21 cellular contexts compared by ENCODE assay signal in the genomic region with DNA sequence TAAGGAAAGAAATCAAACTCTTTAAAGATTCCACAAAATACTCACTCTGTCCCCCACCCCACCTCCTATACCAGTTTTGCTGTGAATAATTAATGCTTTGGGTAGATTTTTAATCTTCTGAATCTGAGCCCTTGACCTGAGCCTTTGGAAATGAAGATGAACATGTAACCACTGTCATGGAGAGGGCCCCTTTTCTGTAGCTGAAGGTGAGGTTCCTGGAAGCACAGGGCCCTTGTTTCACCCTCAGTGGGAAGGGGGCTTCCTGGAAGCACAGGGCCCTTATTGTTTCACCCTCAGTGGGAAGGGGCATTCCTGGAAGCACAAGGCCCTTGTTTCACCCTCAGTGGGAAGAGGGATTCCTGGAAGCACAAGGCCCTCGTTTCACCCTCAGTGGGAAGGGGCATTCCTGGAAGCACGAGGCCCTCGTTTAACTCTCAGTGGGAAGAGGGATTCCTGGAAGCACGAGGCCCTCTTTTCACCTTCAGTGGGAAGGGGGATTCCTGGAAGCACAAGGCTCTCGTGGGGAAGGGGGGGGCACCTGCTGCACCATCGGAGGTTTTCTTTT.
DNase-seq lines count a peak whose midpoint lies in the region; ATAC-seq and TF ChIP-seq lines count a peak whose summit lies in the region.
"Had no signal": no experiment of that assay in that cellular context is flagged by ENCODE, and none has a peak within 500 bp of the region (broad histone marks: within the 10 kb centered on the region; RNA-seq: fewer than 3 reads in every experiment).

No MANE protein-coding gene starts in this region.

- ATAC-seq in activated naive CD8-positive, alpha-beta T cell treated with anti-CD3 and anti-CD28 coated beads, Interleukin-2, amount 50 U/mL, for 24 hours, result no peak
- no peak for ATAC-seq in GM21381 (IDR thresholded peaks at IDR 0.05; ENCODE audit: unreplicated experiment)
- ATAC-seq: CD8-positive, alpha-beta T cell; Panc1 had no signal

- H3K27ac Mint-ChIP-seq in activated naive CD8-positive, alpha-beta T cell treated with anti-CD3 and anti-CD28 coated beads for 36 hours, result no peak overlapping the region
- H3K27ac Mint-ChIP-seq in activated naive CD8-positive, alpha-beta T cell treated with anti-CD3 and anti-CD28 coated beads, Interleukin-2, amount 50 U/mL, for 24 hours, result no peak overlapping the region
- H3K27ac Mint-ChIP-seq in T-helper 1 cell treated with Interleukin-12 subunit alpha and Interleukin-12 subunit beta and Interleukin-4 antibody, amounts not matched to agents 30 μg/mL and 1 μg/mL, for 36 hours, result no peak overlapping the region
- H3K27ac Mint-ChIP-seq in activated T-helper 2 cell treated with anti-CD3 and anti-CD28 coated beads, Interferon-gamma antibody, Interleukin-2, Interleukin-4, amounts not matched to agents 10 μg/mL and 5 μg/mL and 100 μg/mL, durations not matched to agents 14 hours and 24 hours and 36 hours, result peak overlapping the region; percentile 19
- peak overlapping the region; percentile 1 for H3K27ac Mint-ChIP-seq in type B pancreatic cell
- H3K27ac Mint-ChIP-seq: CD8-positive, alpha-beta T cell; IgD-negative memory B cell had no signal

- DNase-seq in activated naive CD8-positive, alpha-beta T cell treated with anti-CD3 and anti-CD28 coated beads for 36 hours, result peak; percentile 9
- no peak for DNase-seq in activated naive CD8-positive, alpha-beta T cell treated with anti-CD3 and anti-CD28 coated beads, Interleukin-2, amount 50 U/mL, for 24 hours
- DNase-seq in activated T-helper 2 cell treated with anti-CD3 and anti-CD28 coated beads, Interferon-gamma antibody, Interleukin-2, Interleukin-4, amounts not matched to agents 10 μg/mL and 5 μg/mL and 100 μg/mL, durations not matched to agents 14 hours and 24 hours and 36 hours (ENCODE audit: low spot score), result no peak
- no peak for DNase-seq in type B pancreatic cell (ENCODE audit: extremely low spot score, unreplicated experiment)
- no peak for DNase-seq in cardiac septum (ENCODE audit: low spot score)
- DNase-seq: Caco-2; CD8-positive, alpha-beta T cell; DMS 273 treated with DMSO at 0.1 percent for 48 hours; DMS79; GF-D8; NCI-H1048; NCI-H1417; NCI-H1694; NCI-H2081; NCI-H2227 treated with DMSO at 0.1 percent for 48 hours; NCI-H526 treated with DMSO at 0.1 percent for 48 hours; SHP77 had no signal

- peaks cover 3% of the 10 kb centered on the region for H3K27me3 Mint-ChIP-seq in activated naive CD8-positive, alpha-beta T cell treated with anti-CD3 and anti-CD28 coated beads for 36 hours
- H3K27me3 Mint-ChIP-seq in activated naive CD8-positive, alpha-beta T cell treated with anti-CD3 and anti-CD28 coated beads, Interleukin-2, amount 50 U/mL, for 24 hours, result peaks cover 3% of the 10 kb centered on the region
- H3K27me3 Mint-ChIP-seq in T-helper 1 cell treated with Interleukin-12 subunit alpha and Interleukin-12 subunit beta and Interleukin-4 antibody, amounts not matched to agents 30 μg/mL and 1 μg/mL, for 36 hours (ENCODE audit: low read depth), result no peaks in the 10 kb centered on the region
- H3K27me3 Mint-ChIP-seq in activated T-helper 2 cell treated with anti-CD3 and anti-CD28 coated beads, Interferon-gamma antibody, Interleukin-2, Interleukin-4, amounts not matched to agents 10 μg/mL and 5 μg/mL and 100 μg/mL, durations not matched to agents 14 hours and 24 hours and 36 hours (ENCODE audit: low read depth), result no peaks in the 10 kb centered on the region
- peaks cover 4% of the 10 kb centered on the region for H3K27me3 Mint-ChIP-seq in type B pancreatic cell

- H3K9me3 Mint-ChIP-seq in activated naive CD8-positive, alpha-beta T cell treated with anti-CD3 and anti-CD28 coated beads for 36 hours, result no peaks in the 10 kb centered on the region
- H3K9me3 Mint-ChIP-seq in activated naive CD8-positive, alpha-beta T cell treated with anti-CD3 and anti-CD28 coated beads, Interleukin-2, amount 50 U/mL, for 24 hours, result no peaks in the 10 kb centered on the region
- no peaks in the 10 kb centered on the region for H3K9me3 Mint-ChIP-seq in T-helper 1 cell treated with Interleukin-12 subunit alpha and Interleukin-12 subunit beta and Interleukin-4 antibody, amounts not matched to agents 30 μg/mL and 1 μg/mL, for 36 hours
- no peaks in the 10 kb centered on the region for H3K9me3 Mint-ChIP-seq in activated T-helper 2 cell treated with anti-CD3 and anti-CD28 coated beads, Interferon-gamma antibody, Interleukin-2, Interleukin-4, amounts not matched to agents 10 μg/mL and 5 μg/mL and 100 μg/mL, durations not matched to agents 14 hours and 24 hours and 36 hours
- no peaks in the 10 kb centered on the region for H3K9me3 Mint-ChIP-seq in type B pancreatic cell
- H3K9me3 Mint-ChIP-seq: CD8-positive, alpha-beta T cell had no signal

- no peak for TF ChIP-seq CTCF in type B pancreatic cell (conservative IDR thresholded peaks at IDR 0.05)

- intact Hi-C loops in activated T-helper 2 cell treated with anti-CD3 and anti-CD28 coated beads, Interferon-gamma antibody, Interleukin-2, Interleukin-4, amounts not matched to agents 10 μg/mL and 5 μg/mL and 100 μg/mL, durations not matched to agents 14 hours and 24 hours and 36 hours (cut with micrococcal nuclease), result no loop called here
- intact Hi-C loops in cardiac septum (cut with DNase I), result no loop called here

- H3K36me3 Mint-ChIP-seq in activated naive CD8-positive, alpha-beta T cell treated with anti-CD3 and anti-CD28 coated beads for 36 hours, result no peaks in the 10 kb centered on the region
- no peaks in the 10 kb centered on the region for H3K36me3 Mint-ChIP-seq in activated naive CD8-positive, alpha-beta T cell treated with anti-CD3 and anti-CD28 coated beads, Interleukin-2, amount 50 U/mL, for 24 hours (ENCODE audit: low read depth)
- H3K36me3 Mint-ChIP-seq in T-helper 1 cell treated with Interleukin-12 subunit alpha and Interleukin-12 subunit beta and Interleukin-4 antibody, amounts not matched to agents 30 μg/mL and 1 μg/mL, for 36 hours (ENCODE audit: low read depth), result no peaks in the 10 kb centered on the region
- H3K36me3 Mint-ChIP-seq in activated T-helper 2 cell treated with anti-CD3 and anti-CD28 coated beads, Interferon-gamma antibody, Interleukin-2, Interleukin-4, amounts not matched to agents 10 μg/mL and 5 μg/mL and 100 μg/mL, durations not matched to agents 14 hours and 24 hours and 36 hours (ENCODE audit: low read depth), result no peaks in the 10 kb centered on the region
- no peaks in the 10 kb centered on the region for H3K36me3 Mint-ChIP-seq in type B pancreatic cell
- H3K36me3 Mint-ChIP-seq: CD8-positive, alpha-beta T cell; IgD-negative memory B cell had no signal

- H3K4me1 Mint-ChIP-seq in activated naive CD8-positive, alpha-beta T cell treated with anti-CD3 and anti-CD28 coated beads for 36 hours, result peaks cover 3% of the 10 kb centered on the region
- H3K4me1 Mint-ChIP-seq in activated naive CD8-positive, alpha-beta T cell treated with anti-CD3 and anti-CD28 coated beads, Interleukin-2, amount 50 U/mL, for 24 hours, result no peaks in the 10 kb centered on the region
- H3K4me1 Mint-ChIP-seq in T-helper 1 cell treated with Interleukin-12 subunit alpha and Interleukin-12 subunit beta and Interleukin-4 antibody, amounts not matched to agents 30 μg/mL and 1 μg/mL, for 36 hours (ENCODE audit: low read depth), result peaks cover 13% of the 10 kb centered on the region
- H3K4me1 Mint-ChIP-seq in activated T-helper 2 cell treated with anti-CD3 and anti-CD28 coated beads, Interferon-gamma antibody, Interleukin-2, Interleukin-4, amounts not matched to agents 10 μg/mL and 5 μg/mL and 100 μg/mL, durations not matched to agents 14 hours and 24 hours and 36 hours (ENCODE audit: low read depth), result no peaks in the 10 kb centered on the region
- H3K4me1 Mint-ChIP-seq in type B pancreatic cell (ENCODE audit: unreplicated experiment), result peaks cover 41% of the 10 kb centered on the region
- H3K4me1 Mint-ChIP-seq: IgD-negative memory B cell had no signal

- H3K4me3 Mint-ChIP-seq in activated naive CD8-positive, alpha-beta T cell treated with anti-CD3 and anti-CD28 coated beads for 36 hours, result no peak overlapping the region
- no peak overlapping the region for H3K4me3 Mint-ChIP-seq in activated naive CD8-positive, alpha-beta T cell treated with anti-CD3 and anti-CD28 coated beads, Interleukin-2, amount 50 U/mL, for 24 hours
- peak overlapping the region; percentile 4 for H3K4me3 Mint-ChIP-seq in T-helper 1 cell treated with Interleukin-12 subunit alpha and Interleukin-12 subunit beta and Interleukin-4 antibody, amounts not matched to agents 30 μg/mL and 1 μg/mL, for 36 hours
- H3K4me3 Mint-ChIP-seq in activated T-helper 2 cell treated with anti-CD3 and anti-CD28 coated beads, Interferon-gamma antibody, Interleukin-2, Interleukin-4, amounts not matched to agents 10 μg/mL and 5 μg/mL and 100 μg/mL, durations not matched to agents 14 hours and 24 hours and 36 hours (ENCODE audit: low read depth), result no peak overlapping the region
- no peak overlapping the region for H3K4me3 Mint-ChIP-seq in type B pancreatic cell
- H3K4me3 Mint-ChIP-seq: CD8-positive, alpha-beta T cell; IgD-negative memory B cell had no signal

Comparison
In these comparisons a context has a peak if more than half of its experiments do, and no peak if none do; other contexts are left out.
1. H3K27ac Mint-ChIP-seq: peak in activated T-helper 2 cell treated with anti-CD3 and anti-CD28 coated beads, Interferon-gamma antibody, Interleukin-2, Interleukin-4, amounts not matched to agents 10 μg/mL and 5 μg/mL and 100 μg/mL, durations not matched to agents 14 hours and 24 hours and 36 hours (single experiment) and type B pancreatic cell (single experiment); none in activated naive CD8-positive, alpha-beta T cell treated with anti-CD3 and anti-CD28 coated beads for 36 hours (single experiment), activated naive CD8-positive, alpha-beta T cell treated with anti-CD3 and anti-CD28 coated beads, Interleukin-2, amount 50 U/mL, for 24 hours (single experiment) and T-helper 1 cell treated with Interleukin-12 subunit alpha and Interleukin-12 subunit beta and Interleukin-4 antibody, amounts not matched to agents 30 μg/mL and 1 μg/mL, for 36 hours (single experiment).